Comparison of ENCODE assay signal across 11 cellular contexts in the genomic region with DNA sequence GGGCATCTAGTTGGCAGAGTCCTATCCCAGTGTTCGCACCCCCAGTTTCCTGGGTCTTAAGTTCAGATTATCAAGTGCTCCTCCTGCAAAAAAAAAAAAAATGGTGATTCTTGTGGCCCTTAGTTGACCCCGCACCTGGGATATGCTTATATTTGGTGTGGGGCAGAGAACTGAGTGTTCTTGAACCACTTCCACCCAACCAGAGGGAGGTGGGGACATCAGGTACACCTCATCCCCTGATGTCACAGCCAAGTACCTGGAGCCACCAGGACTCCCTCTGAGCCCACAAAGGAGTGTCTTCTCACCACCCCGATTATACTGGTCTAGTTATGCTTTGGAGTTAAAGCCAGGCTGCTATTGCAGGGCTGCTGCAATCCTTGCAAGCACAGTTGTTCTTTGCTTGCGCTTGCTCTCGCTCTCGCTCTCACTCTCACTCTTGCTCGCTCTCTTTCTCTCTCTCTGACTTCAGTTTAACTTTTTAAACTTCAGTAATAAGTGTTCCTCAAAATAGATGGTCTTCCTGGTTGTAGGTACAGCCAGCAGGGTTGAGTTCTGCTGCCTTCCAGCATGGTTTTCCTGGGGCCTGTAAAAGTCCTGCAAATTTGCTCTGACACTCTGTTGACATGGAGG.
DNase-seq lines count a peak whose midpoint lies in the region; ATAC-seq, FAIRE-seq and TF ChIP-seq lines count a peak whose summit lies in the region.
"Had no signal": no experiment of that assay in that cellular context is flagged by ENCODE, and none has a peak within 500 bp of the region (broad histone marks: within the 10 kb centered on the region; RNA-seq: fewer than 3 reads in every experiment).

No MANE protein-coding gene starts in this region.

- CTCF ChIA-PET in HepG2 (lab: Yijun Ruan, JAX; ENCODE audit: low intra/inter-chr PET ratio, low total read pairs): no interaction called here

- H3K9me3 ChIP-seq in right lobe of liver (no peaks in the 10 kb centered on the region), HepG2 (ENCODE audit: low read length) (peaks cover 7% of the 10 kb centered on the region; the same call in 1 of the 2 replicates), mucosa of descending colon (peaks cover 6% of the 10 kb centered on the region), upper lobe of right lung (peaks cover 10% of the 10 kb centered on the region)
- no peaks in the 10 kb centered on the region for H3K9me3 ChIP-seq in effector memory CD4-positive, alpha-beta T cell (ENCODE audit: control insufficient read depth, low read length)

- TF ChIP-seq RAD21 in HepG2 (CRISPR knock-in tag; IDR thresholded peaks at IDR 0.05): no peak

- no peaks in the 10 kb centered on the region for H3K36me3 ChIP-seq in right lobe of liver
- peaks cover 0 to 3% of the 10 kb centered on the region in 2 experiments; a peak in 2 of 5 replicates for H3K36me3 ChIP-seq in HepG2 (replicated peaks in 1 of 2; ENCODE audit: control insufficient read depth in 1 of 2, insufficient read depth in 2 of 2, low read length in 2 of 2)
- no peaks in the 10 kb centered on the region for H3K36me3 ChIP-seq in effector memory CD4-positive, alpha-beta T cell (ENCODE audit: control insufficient read depth, insufficient read depth, low read length)
- no peaks in the 10 kb centered on the region for H3K36me3 ChIP-seq in mucosa of descending colon (ENCODE audit: low read depth)
- no peaks in the 10 kb centered on the region for H3K36me3 ChIP-seq in upper lobe of right lung

- no peak overlapping the region for H3K9ac ChIP-seq in HepG2 (ENCODE audit: insufficient read depth, low read depth, low read length)

- H3K27me3 ChIP-seq in right lobe of liver (no peaks in the 10 kb centered on the region), HepG2 (ENCODE audit: control insufficient read depth in 1 of 2, insufficient read depth in 2 of 2, low read length in 2 of 2) (no peaks in the 10 kb centered on the region; a peak in 1 of 5 replicates), upper lobe of right lung (no peaks in the 10 kb centered on the region)
- H3K27me3 ChIP-seq in effector memory CD4-positive, alpha-beta T cell (replicated peaks; ENCODE audit: control insufficient read depth, insufficient read depth, low read length, poor library complexity, severe bottlenecking): no peaks in the 10 kb centered on the region

- no peak overlapping the region for H3K4me3 ChIP-seq in right lobe of liver
- H3K4me3 ChIP-seq in HepG2 (replicated peaks in 1 of 3; ENCODE audit: insufficient read depth in 1 of 3, low read depth in 2 of 3, low read length in 3 of 3): no peak overlapping the region
- H3K4me3 ChIP-seq in effector memory CD4-positive, alpha-beta T cell (ENCODE audit: insufficient read depth, low read depth, low read length, poor library complexity, severe bottlenecking): no peak overlapping the region
- no peak overlapping the region for H3K4me3 ChIP-seq in mucosa of descending colon
- no peak overlapping the region for H3K4me3 ChIP-seq in upper lobe of right lung
- H3K4me3 ChIP-seq: GM23338 had no signal

- POLR2A ChIA-PET in HepG2 (lab: Yijun Ruan, JAX): no interaction called here

- H3K4me1 ChIP-seq in right lobe of liver: peaks cover 0 to 14% (median 6%) of the 10 kb centered on the region in 4 donors
- peaks cover 57% of the 10 kb centered on the region for H3K4me1 ChIP-seq in HepG2 (ENCODE audit: insufficient read depth, low read length)
- peaks cover 22% of the 10 kb centered on the region for H3K4me1 ChIP-seq in effector memory CD4-positive, alpha-beta T cell (ENCODE audit: control insufficient read depth, insufficient read depth, low read length, poor library complexity, severe bottlenecking)
- H3K4me1 ChIP-seq in mucosa of descending colon (ENCODE audit: low read depth): peaks cover 32% of the 10 kb centered on the region
- H3K4me1 ChIP-seq in upper lobe of right lung: peaks cover 21% of the 10 kb centered on the region

- no peaks in the 10 kb centered on the region; the same call in 1 of the 2 replicates for H4K20me1 ChIP-seq in HepG2 (ENCODE audit: insufficient read depth, low read length)

- no peak overlapping the region for H2AFZ ChIP-seq in HepG2 (ENCODE audit: low read length)
- H2AFZ ChIP-seq: GM23338 had no signal

- no peak overlapping the region for H3K4me2 ChIP-seq in HepG2 (ENCODE audit: low read depth, low read length)
- H3K4me2 ChIP-seq: GM23338 had no signal

- peak overlapping the region in 2 of 3 donors; percentile 7 to 21 for H3K27ac ChIP-seq in right lobe of liver
- H3K27ac ChIP-seq in HepG2 (ENCODE audit: extremely low read length, insufficient read depth, low read length): no peak overlapping the region
- H3K27ac ChIP-seq in effector memory CD4-positive, alpha-beta T cell (ENCODE audit: insufficient read depth, low read length, poor library complexity, severe bottlenecking): peak overlapping the region; percentile 27
- H3K27ac ChIP-seq in upper lobe of right lung: peak overlapping the region; percentile 79

- TF ChIP-seq POLR2A in right lobe of liver (IDR thresholded peaks at IDR 0.05): no peak
- TF ChIP-seq POLR2A in HepG2 (IDR thresholded peaks at IDR 0.05; ENCODE audit: insufficient read depth in 1 of 2, low read depth in 2 of 2, low read length in 2 of 2): no peak

- DNase-seq in right lobe of liver (no peak), HepG2 (ENCODE audit: low spot score) (no peak), mucosa of descending colon (no peak), upper lobe of right lung (no peak), cortex of kidney (lab: John Stamatoyannopoulos, UW) (no peak), GM10266 (ENCODE audit: extremely low spot score) (no peak)
- no peak for DNase-seq in effector memory CD4-positive, alpha-beta T cell
- DNase-seq in activated CD4-positive, alpha-beta T cell treated with anti-CD3 and anti-CD28 coated beads, Interleukin-2, amount 50 U/mL, for 48 hours: no peak
- DNase-seq: activated CD4-positive, CD25-positive, alpha-beta regulatory T cell treated with anti-CD3 and anti-CD28 coated beads, Interleukin-2, amount 50 U/mL, for 72 hours; DND-41 had no signal

- in situ Hi-C loops in HepG2 (cut with HindIII; ENCODE audit: extremely low pct_ligation_motif_present, low pct_unique_long_range_greater_than_20kb): no loop called here

- intact Hi-C loops in right lobe of liver (cut with DNase I): no loop called here
- intact Hi-C loops in HepG2 (cut with micrococcal nuclease; ENCODE audit: unreplicated experiment): loop anchor here (10.0 kb wide), 1 partner anchor 425 kb away; no protein-coding TSS in a partner anchor
- intact Hi-C loops in mucosa of descending colon (cut with DNase I, micrococcal nuclease): loop anchor here in 1 of 2 donors (10.0 kb wide), 1 partner anchor 65 kb away; no protein-coding TSS in a partner anchor
- intact Hi-C loops in upper lobe of right lung (cut with DNase I): no loop called here

- no TSS peak for BruUV-seq in HepG2 (replicated peaks; lab: Mats Ljungman, UMichigan)

- ATAC-seq in right lobe of liver: no peak
- ATAC-seq in HepG2: no peak; the same call in 2 of the 3 replicates
- ATAC-seq in mucosa of descending colon: peak; percentile 7
- peak; percentile 54 for ATAC-seq in upper lobe of right lung

- TF ChIP-seq EP300 in HepG2 (IDR thresholded peaks at IDR 0.05; ENCODE audit: low read depth in 2 of 2, low read length in 2 of 2) (no peak), HepG2 (CRISPR knock-in tag; IDR thresholded peaks at IDR 0.05; ENCODE audit: borderline replicate concordance) (no peak)

- TF ChIP-seq CTCF in right lobe of liver (IDR thresholded peaks at IDR 0.05) (no peak), HepG2 (CRISPR knock-in tag; IDR thresholded peaks at IDR 0.05) (no peak), mucosa of descending colon (IDR thresholded peaks at IDR 0.05) (no peak), upper lobe of right lung (IDR thresholded peaks at IDR 0.05) (no peak), GM10266 (IDR thresholded peaks at IDR 0.05; ENCODE audit: control insufficient read depth, insufficient read depth, low read depth, missing control alignments) (no peak)

- no peak for FAIRE-seq in HepG2 (lab: Jason Lieb, UNC)

- 97% methylated on average over 5 of the region's 7 CpGs for WGBS in right lobe of liver (ENCODE audit: insufficient coverage, low coverage, low lambda C conversion rate, missing lambda C conversion rate)
- 85% methylated on average over 6 of the region's 7 CpGs for WGBS in HepG2 (ENCODE audit: low lambda C conversion rate)

- H3K79me2 ChIP-seq in HepG2 (ENCODE audit: insufficient read depth, low read length): peaks cover 31% of the 10 kb centered on the region

TF ChIP-seq in HepG2, 621 proteins besides CTCF, POLR2A, EP300 and RAD21 (continues in another document):
- TF ChIP-seq THAP11 (CRISPR knock-in tag; IDR thresholded peaks at IDR 0.05) (no peak), TBL1XR1 (IDR thresholded peaks at IDR 0.05; ENCODE audit: borderline replicate concordance, low read length, partially characterized antibody) (no peak)

Comparison
In these comparisons a context has a peak if more than half of its experiments do, and no peak if none do; other contexts are left out.
1. ATAC-seq: peak in mucosa of descending colon (single experiment) and upper lobe of right lung (single experiment); none in right lobe of liver (0 of 4) and HepG2 (single experiment).